Comparison of ENCODE assay signal across 22 cellular contexts in the genomic region with DNA sequence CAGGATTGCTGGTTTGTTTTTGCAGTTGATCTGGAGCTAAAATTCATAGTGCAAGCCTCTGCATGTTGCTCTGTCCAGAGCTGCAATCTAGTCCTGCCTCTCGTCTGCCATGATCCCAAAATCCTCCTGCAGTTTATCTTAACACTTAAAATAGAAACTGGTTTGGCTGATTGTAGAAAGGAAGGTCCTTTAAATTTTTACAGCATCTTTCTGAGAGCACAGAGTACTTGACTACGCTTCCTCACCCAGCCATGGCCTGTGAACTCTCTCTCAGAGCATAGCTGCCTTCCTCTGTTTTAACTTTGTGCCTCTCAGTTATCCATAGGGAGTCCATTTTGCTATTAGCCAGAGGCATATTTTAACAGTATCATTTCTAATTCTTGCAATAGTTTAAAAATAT.
A peak's percentile ranks its signal among the peaks of the same experiment; 100 is the strongest.
DNase-seq lines count a peak whose midpoint lies in the region; ATAC-seq and TF ChIP-seq lines count a peak whose summit lies in the region.
"Had no signal": no experiment of that assay in that cellular context is flagged by ENCODE, and none has a peak within 500 bp of the region (broad histone marks: within the 10 kb centered on the region; RNA-seq: fewer than 3 reads in every experiment).

No MANE protein-coding gene starts in this region.

- POLR2A ChIA-PET in MCF 10A (lab: Yijun Ruan, JAX), result interaction anchor here (1.2 kb wide), 1 partner anchor 12 kb away, joined by 4 read pairs; no protein-coding TSS in a partner anchor
- POLR2A ChIA-PET in PC-9 (lab: Charles Lee; ENCODE audit: unreplicated experiment), result no interaction called here

- H3K4me1 Mint-ChIP-seq in MCF 10A (ENCODE audit: insufficient read depth, unreplicated experiment), result peaks cover 38% of the 10 kb centered on the region
- H3K4me1 Mint-ChIP-seq: stimulated activated naive B cell treated with anti-CD40 and anti-IgM and Interleukin-4, amounts not matched to agents 10 μg/mL and 1 μg/mL and 100 μg/mL, for 72 hours had no signal

- H3K27me3 Mint-ChIP-seq in MCF 10A (ENCODE audit: insufficient read depth, unreplicated experiment), result no peaks in the 10 kb centered on the region
- H3K27me3 Mint-ChIP-seq: stimulated activated naive B cell treated with anti-CD40 and anti-IgM and Interleukin-4, amounts not matched to agents 10 μg/mL and 1 μg/mL and 100 μg/mL, for 72 hours had no signal

- no peak overlapping the region for H2AK5ac ChIP-seq in neuronal stem cell (ENCODE audit: low read depth, low read length)

- H2BK120ac ChIP-seq in neuronal stem cell (ENCODE audit: low read depth, low read length), result no peak overlapping the region

- H3K4ac ChIP-seq in neuronal stem cell (ENCODE audit: low read length), result no peak overlapping the region

- no peaks in the 10 kb centered on the region for H4K20me1 ChIP-seq in PC-9 (ENCODE audit: insufficient read depth)

- intact Hi-C loops in MCF 10A (cut with micrococcal nuclease) (loop anchor here (10.0 kb wide), 1 partner anchor 513 kb away; no protein-coding TSS in a partner anchor), breast epithelium (cut with DNase I; ENCODE audit: low total_unique reads) (no loop called here), PC-9 (cut with micrococcal nuclease; ENCODE audit: unreplicated experiment) (no loop called here)

- peak overlapping the region; percentile 67 for H3K27ac Mint-ChIP-seq in MCF 10A (ENCODE audit: low read depth, unreplicated experiment)
- H3K27ac Mint-ChIP-seq: CD8-positive, alpha-beta T cell; stimulated activated naive B cell treated with anti-CD40 and anti-IgM and Interleukin-4, amounts not matched to agents 10 μg/mL and 1 μg/mL and 100 μg/mL, for 72 hours; T-helper 2 cell treated with Interferon-gamma antibody and Interleukin-4, amounts not matched to agents 5 μg/mL and 100 μg/mL, for 36 hours had no signal

- no peaks in the 10 kb centered on the region for H3K79me2 ChIP-seq in PC-9 (ENCODE audit: low read depth)

- H3K27me3 ChIP-seq in breast epithelium (no peaks in the 10 kb centered on the region), PC-9 (ENCODE audit: insufficient read depth, low read depth) (no peaks in the 10 kb centered on the region), cardiac muscle cell (no peaks in the 10 kb centered on the region), neuronal stem cell (ENCODE audit: control insufficient read depth in 3 of 3, insufficient read depth in 3 of 3, low read depth in 1 of 3, low read length in 3 of 3) (no peaks in the 10 kb centered on the region)
- H3K27me3 ChIP-seq: body of pancreas, spleen had no signal

- no peak for DNase-seq in MCF 10A (ENCODE audit: unreplicated experiment)
- DNase-seq in breast epithelium (ENCODE audit: low spot score in 2 of 2), result no peak
- DNase-seq in PC-9, result no peak
- DNase-seq in cardiac muscle cell (ENCODE audit: low read depth in 1 of 2, low spot score in 1 of 2), result peak in 1 of 2 donors; percentile 24
- no peak for DNase-seq in neuronal stem cell (ENCODE audit: low spot score)
- no peak for DNase-seq in germinal center (ENCODE audit: low spot score)
- DNase-seq in NCI-H146 (lab: John Stamatoyannopoulos, UW), result no peak
- DNase-seq: activated CD4-positive, alpha-beta T cell treated with anti-CD3 and anti-CD28 coated beads for 48 hours; activated naive CD4-positive, alpha-beta T cell; activated T-cell treated with anti-CD3 and anti-CD28 coated beads, Interleukin-2, amount 50 U/mL, for 48 hours; body of pancreas; CD8-positive, alpha-beta T cell; DMS79 treated with DMSO at 0.1 percent for 48 hours; mesenchymal stem cell; NCI-H1092; NCI-H187 treated with DMSO at 0.1 percent for 48 hours; occipital lobe; stimulated activated CD4-positive, alpha-beta T cell treated with anti-CD3 and anti-CD28 coated beads, Interleukin-4, amount 100 ng/mL, for 1 hour; stimulated activated naive B cell treated with anti-CD40 and anti-IgM and Interleukin-4, amounts not matched to agents 10 μg/mL and 1 μg/mL and 100 μg/mL, for 72 hours had no signal

- no peak overlapping the region for H3K9ac ChIP-seq in neuronal stem cell (ENCODE audit: low read depth, low read length, poor library complexity)

- H3K36me3 ChIP-seq in breast epithelium, result no peaks in the 10 kb centered on the region
- H3K36me3 ChIP-seq in PC-9 (ENCODE audit: low read depth), result no peaks in the 10 kb centered on the region
- no peaks in the 10 kb centered on the region for H3K36me3 ChIP-seq in cardiac muscle cell
- H3K36me3 ChIP-seq in neuronal stem cell (replicated peaks in 1 of 2; ENCODE audit: control insufficient read depth in 2 of 2, insufficient read depth in 2 of 2, low read length in 2 of 2), result no peaks in the 10 kb centered on the region
- H3K36me3 ChIP-seq: spleen had no signal

- no peak overlapping the region for H3K4me3 ChIP-seq in breast epithelium
- no peak overlapping the region for H3K4me3 ChIP-seq in PC-9
- no peak overlapping the region for H3K4me3 ChIP-seq in cardiac muscle cell
- no peak overlapping the region for H3K4me3 ChIP-seq in neuronal stem cell (ENCODE audit: low read length in 2 of 2)
- H3K4me3 ChIP-seq: body of pancreas, spleen had no signal

- H3K9me3 ChIP-seq in breast epithelium, result no peaks in the 10 kb centered on the region
- H3K9me3 ChIP-seq in PC-9 (ENCODE audit: insufficient read depth, low read depth), result 0 out of 2 replicates have a peak, but pooled peaks cover 8% of the 10 kb centered on the region
- H3K9me3 ChIP-seq in cardiac muscle cell (ENCODE audit: low read depth), result no peaks in the 10 kb centered on the region
- no peaks in the 10 kb centered on the region for H3K9me3 ChIP-seq in neuronal stem cell (replicated peaks in 1 of 2; ENCODE audit: control insufficient read depth in 2 of 2, insufficient read depth in 1 of 2, low read depth in 1 of 2, low read length in 2 of 2)
- H3K9me3 ChIP-seq: body of pancreas had no signal

- H2BK5ac ChIP-seq in neuronal stem cell (ENCODE audit: low read length), result no peak overlapping the region

- H3K14ac ChIP-seq in neuronal stem cell (ENCODE audit: low read length), result no peak overlapping the region

- H2AFZ ChIP-seq in PC-9, result peak overlapping the region; percentile 65
- H2AFZ ChIP-seq in neuronal stem cell (ENCODE audit: low read length), result peak overlapping the region; percentile 88

- H3F3A ChIP-seq in PC-9 (ENCODE audit: insufficient read depth, low read depth), result no peaks in the 10 kb centered on the region; the same call in 1 of the 2 replicates

- H4K8ac ChIP-seq in neuronal stem cell (ENCODE audit: low read depth, low read length), result no peak overlapping the region

- no peak for ATAC-seq in HG02623 (IDR thresholded peaks at IDR 0.05; ENCODE audit: unreplicated experiment)
- ATAC-seq: body of pancreas; CD8-positive, alpha-beta T cell; stimulated activated naive B cell treated with anti-CD40 and anti-IgM and Interleukin-4, amounts not matched to agents 10 μg/mL and 1 μg/mL and 100 μg/mL, for 72 hours had no signal

- H4K91ac ChIP-seq in neuronal stem cell (ENCODE audit: low read depth, low read length, poor library complexity), result no peak overlapping the region

- no peak overlapping the region for H3K18ac ChIP-seq in neuronal stem cell (ENCODE audit: low read length)

- H3K4me1 ChIP-seq in breast epithelium, result no peaks in the 10 kb centered on the region
- H3K4me1 ChIP-seq in PC-9 (replicated peaks; ENCODE audit: insufficient read depth), result peaks cover 15% of the 10 kb centered on the region
- peaks cover 17% of the 10 kb centered on the region for H3K4me1 ChIP-seq in cardiac muscle cell (ENCODE audit: low read depth)
- H3K4me1 ChIP-seq in neuronal stem cell (ENCODE audit: control insufficient read depth in 2 of 2, insufficient read depth in 1 of 2, low read depth in 1 of 2, low read length in 2 of 2), result peaks cover 0 to 2% of the 10 kb centered on the region in 2 donors
- H3K4me1 ChIP-seq: body of pancreas, spleen had no signal

- peaks cover 7% of the 10 kb centered on the region for H3K9me3 Mint-ChIP-seq in MCF 10A (ENCODE audit: unreplicated experiment)

- H3K23ac ChIP-seq in neuronal stem cell (ENCODE audit: low read depth, low read length, poor library complexity), result no peak overlapping the region

- H3K36me3 Mint-ChIP-seq in MCF 10A (ENCODE audit: insufficient read depth, unreplicated experiment), result peaks cover 5% of the 10 kb centered on the region
- H3K36me3 Mint-ChIP-seq: CD8-positive, alpha-beta T cell; stimulated activated naive B cell treated with anti-CD40 and anti-IgM and Interleukin-4, amounts not matched to agents 10 μg/mL and 1 μg/mL and 100 μg/mL, for 72 hours had no signal

- H3K4me2 ChIP-seq in PC-9 (no peak overlapping the region), neuronal stem cell (ENCODE audit: insufficient read depth, low read length, poor library complexity, severe bottlenecking) (no peak overlapping the region)

- no peaks in the 10 kb centered on the region for H3K79me1 ChIP-seq in neuronal stem cell (ENCODE audit: low read depth, low read length)

- H2BK15ac ChIP-seq in neuronal stem cell (ENCODE audit: low read length), result no peak overlapping the region

- H3K27ac ChIP-seq in breast epithelium (no peak overlapping the region), PC-9 (peak overlapping the region; percentile 70), cardiac muscle cell (peak overlapping the region; percentile 10), neuronal stem cell (replicated peaks; ENCODE audit: low read length) (no peak overlapping the region)
- H3K27ac ChIP-seq: body of pancreas, spleen had no signal

- BruUV-seq in MCF 10A (replicated peaks; lab: Mats Ljungman, UMichigan) (no TSS peak), PC-9 (replicated peaks; lab: Mats Ljungman, UMichigan) (no TSS peak)

- H3K9me2 ChIP-seq in PC-9 (ENCODE audit: insufficient read depth), result no peaks in the 10 kb centered on the region

- CTCF ChIA-PET in MCF 10A (lab: Yijun Ruan, JAX) (interaction anchor here (0.6 to 0.7 kb wide), 2 partner anchors 344 to 1040 kb away, joined by 3 read pairs; no protein-coding TSS in a partner anchor), PC-9 (lab: Charles Lee) (no interaction called here)

- no peak for TF ChIP-seq CTCF in MCF 10A (IDR thresholded peaks at IDR 0.05; ENCODE audit: unreplicated experiment)
- no peak for TF ChIP-seq CTCF in breast epithelium (IDR thresholded peaks at IDR 0.05)
- no peak for TF ChIP-seq CTCF in PC-9 (conservative IDR thresholded peaks at IDR 0.05)
- TF ChIP-seq CTCF in cardiac muscle cell (IDR thresholded peaks at IDR 0.05; ENCODE audit: low read depth, low read length), result no peak

- H3K4me3 Mint-ChIP-seq in MCF 10A (ENCODE audit: unreplicated experiment), result no peak overlapping the region
- H3K4me3 Mint-ChIP-seq: CD8-positive, alpha-beta T cell; stimulated activated naive B cell treated with anti-CD40 and anti-IgM and Interleukin-4, amounts not matched to agents 10 μg/mL and 1 μg/mL and 100 μg/mL, for 72 hours; T-helper 2 cell treated with Interferon-gamma antibody and Interleukin-4, amounts not matched to agents 5 μg/mL and 100 μg/mL, for 36 hours had no signal

- no peak overlapping the region for H2BK12ac ChIP-seq in neuronal stem cell (ENCODE audit: low read length)

- no peak for TF ChIP-seq POLR2A in breast epithelium (IDR thresholded peaks at IDR 0.05)

- no CpG with 5 or more reads among the region's 2 CpGs for WGBS in neuronal stem cell (ENCODE audit: extremely low coverage in 2 of 2, insufficient read length in 2 of 2, insufficient replicate concordance in 1 of 2), 2 donors

Comparison
In these comparisons a context has a peak if more than half of its experiments do, and no peak if none do; other contexts are left out.
1. H3K27ac ChIP-seq: peak in PC-9 (single experiment) and cardiac muscle cell (single experiment); none in breast epithelium (0 of 2) and neuronal stem cell (single experiment).